ENCODE assay signal across 8 cellular contexts in the genomic region with DNA sequence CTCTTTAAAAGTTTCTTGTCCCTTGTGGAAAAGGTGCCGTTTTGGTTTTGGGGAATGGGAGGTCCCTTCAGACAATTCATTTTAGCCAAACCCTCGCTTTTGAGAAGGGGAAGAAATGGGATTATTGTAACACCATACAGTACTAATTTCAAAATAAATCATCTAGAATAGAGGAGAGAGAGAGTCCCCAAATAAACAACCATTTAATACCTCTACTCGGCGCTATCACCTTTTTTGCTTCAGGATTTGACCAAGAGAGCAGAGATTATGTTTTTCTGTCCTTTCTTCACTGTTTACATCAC. TPM values are rescaled to one million over a fixed set of nuclear protein-coding genes. Genes with fewer than 3 reads are reported as not detected.
A peak's percentile ranks its signal among the peaks of the same experiment; 100 is the strongest.
DNase-seq lines count a peak whose midpoint lies in the region; ATAC-seq, FAIRE-seq and TF ChIP-seq lines count a peak whose summit lies in the region.

No MANE protein-coding gene starts in this region.

- DNase-seq in HAP-1 (ENCODE audit: low spot score in 2 of 2), result no peak
- no peak for DNase-seq in WTC11 (ENCODE audit: low spot score)
- DNase-seq in glutamatergic neuron, result no peak
- no peak for DNase-seq in small intestine
- no peak for DNase-seq in NCI-H226
- no peak for DNase-seq in NCI-H1694 treated with DMSO at 0.1 percent for 48 hours (lab: John Stamatoyannopoulos, UW)
- DNase-seq in HEK293T (ENCODE audit: extremely low spot score), result no peak
- no peak for DNase-seq in globus pallidus (ENCODE audit: low spot score)

- WGBS in small intestine, 3 donors, result 29 to 52% (median 34%) methylated on average over 4 of the region's 4 CpGs

- H3K27me3 ChIP-seq in HAP-1 (ENCODE audit: low read depth) (no peaks in the 10 kb centered on the region), small intestine (ENCODE audit: control insufficient read depth in 2 of 2, insufficient read depth in 2 of 2, low read length in 2 of 2) (no peaks in the 10 kb centered on the region)

- H3K4me1 Mint-ChIP-seq in WTC11 (peaks cover 36% of the 10 kb centered on the region), glutamatergic neuron (ENCODE audit: low read depth, unreplicated experiment) (peaks cover 24% of the 10 kb centered on the region)

- CTCF ChIA-PET in WTC11 (lab: Charles Lee), result interaction anchor here (1.0 to 1.8 kb wide), 3 partner anchors 92 to 517 kb away, joined by 3 to 5 read pairs (median 4); no protein-coding TSS in a partner anchor
- CTCF ChIA-PET in HEK293T (lab: Yijun Ruan, JAX), result no interaction called here

- H3K27ac Mint-ChIP-seq in WTC11 (peak overlapping the region; percentile 99), glutamatergic neuron (ENCODE audit: unreplicated experiment) (peak overlapping the region; percentile 100)

- no peaks in the 10 kb centered on the region for H3K9me3 ChIP-seq in HAP-1
- H3K9me3 ChIP-seq in small intestine (ENCODE audit: control insufficient read depth, low read depth), result no peaks in the 10 kb centered on the region

- POLR2A ChIA-PET in WTC11 (lab: Charles Lee) (interaction anchor here (1.0 to 1.9 kb wide), 15 partner anchors 11 to 976 kb away, joined by 3 to 12 read pairs (median 4); partner anchors contain the start of genes CACYBP, GAS5, KLHL20 and PRDX6), HEK293T (lab: Yijun Ruan, JAX) (interaction anchor here (0.6 to 1.9 kb wide), 10 partner anchors 8 to 158 kb away, joined by 3 to 12 read pairs (median 4); no protein-coding TSS in a partner anchor)

- H3K27me3 Mint-ChIP-seq in WTC11 (ENCODE audit: low read depth), result peaks cover 14% of the 10 kb centered on the region
- peaks cover 6% of the 10 kb centered on the region for H3K27me3 Mint-ChIP-seq in glutamatergic neuron (ENCODE audit: unreplicated experiment)

- H3K4me3 Mint-ChIP-seq in WTC11 (peak overlapping the region; percentile 91), glutamatergic neuron (ENCODE audit: unreplicated experiment) (peak overlapping the region; percentile 100)

- H3K9me3 Mint-ChIP-seq in WTC11 (no peaks in the 10 kb centered on the region), glutamatergic neuron (ENCODE audit: unreplicated experiment) (peaks cover 11% of the 10 kb centered on the region)

- TF ChIP-seq CTCF in WTC11 (IDR thresholded peaks at IDR 0.05), result no peak
- TF ChIP-seq CTCF in glutamatergic neuron (IDR thresholded peaks at IDR 0.05; ENCODE audit: partially characterized antibody, unreplicated experiment), result no peak

- no peak for FAIRE-seq in small intestine (lab: Jason Lieb, UNC)

- in situ Hi-C loops in HAP-1 (cut with MboI; ENCODE audit: low sequenced_read_pairs), result no loop called here

- peak overlapping the region; percentile 82 for H3K4me3 ChIP-seq in HAP-1
- H3K4me3 ChIP-seq in small intestine (ENCODE audit: low read depth in 1 of 2, low read length in 2 of 2), result peak overlapping the region in 1 of 2 donors; percentile 88

- no peaks in the 10 kb centered on the region; the same call in 1 of the 2 replicates for H3K36me3 Mint-ChIP-seq in WTC11
- no peaks in the 10 kb centered on the region for H3K36me3 Mint-ChIP-seq in glutamatergic neuron (ENCODE audit: unreplicated experiment)

- H3K27ac ChIP-seq in small intestine (ENCODE audit: low read depth in 1 of 2, low read length in 1 of 2), result peak overlapping the region; percentile 32 to 93

- H3K36me3 ChIP-seq in HAP-1 (replicated peaks) (peaks cover 3% of the 10 kb centered on the region; the same call in 1 of the 2 replicates), small intestine (ENCODE audit: control insufficient read depth in 2 of 2, insufficient read depth in 2 of 2, low read length in 2 of 2) (no peaks in the 10 kb centered on the region)

- H3K4me1 ChIP-seq in HAP-1 (peaks cover 28% of the 10 kb centered on the region), small intestine (ENCODE audit: control insufficient read depth in 2 of 2, insufficient read depth in 1 of 2, low read depth in 1 of 2, low read length in 1 of 2) (peaks cover 0 to 6% of the 10 kb centered on the region in 2 donors)

- no peak for ATAC-seq in WTC11

TF ChIP-seq in WTC11, 78 proteins besides CTCF, POLR2A, EP300 and RAD21 (continues in another document):
- TF ChIP-seq, protein P1, sequence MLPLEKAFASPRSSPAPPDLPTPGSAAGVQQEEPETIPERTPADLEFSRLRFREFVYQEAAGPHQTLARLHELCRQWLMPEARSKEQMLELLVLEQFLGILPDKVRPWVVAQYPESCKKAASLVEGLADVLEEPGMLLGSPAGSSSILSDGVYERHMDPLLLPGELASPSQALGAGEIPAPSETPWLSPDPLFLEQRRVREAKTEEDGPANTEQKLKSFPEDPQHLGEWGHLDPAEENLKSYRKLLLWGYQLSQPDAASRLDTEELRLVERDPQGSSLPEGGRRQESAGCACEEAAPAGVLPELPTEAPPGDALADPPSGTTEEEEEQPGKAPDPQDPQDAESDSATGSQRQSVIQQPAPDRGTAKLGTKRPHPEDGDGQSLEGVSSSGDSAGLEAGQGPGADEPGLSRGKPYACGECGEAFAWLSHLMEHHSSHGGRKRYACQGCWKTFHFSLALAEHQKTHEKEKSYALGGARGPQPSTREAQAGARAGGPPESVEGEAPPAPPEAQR (CRISPR knock-in tag; IDR thresholded peaks at IDR 0.05), result no peak
- no peak for TF ChIP-seq ZNF121 (CRISPR knock-in tag; IDR thresholded peaks at IDR 0.05)
- no peak for TF ChIP-seq ZNF416 (CRISPR knock-in tag; IDR thresholded peaks at IDR 0.05)
- TF ChIP-seq ZBTB21 (CRISPR knock-in tag; IDR thresholded peaks at IDR 0.05; ENCODE audit: borderline replicate concordance), result no peak
- TF ChIP-seq OVOL2 (CRISPR knock-in tag; IDR thresholded peaks at IDR 0.05; ENCODE audit: borderline replicate concordance), result no peak
- TF ChIP-seq, protein P2, sequence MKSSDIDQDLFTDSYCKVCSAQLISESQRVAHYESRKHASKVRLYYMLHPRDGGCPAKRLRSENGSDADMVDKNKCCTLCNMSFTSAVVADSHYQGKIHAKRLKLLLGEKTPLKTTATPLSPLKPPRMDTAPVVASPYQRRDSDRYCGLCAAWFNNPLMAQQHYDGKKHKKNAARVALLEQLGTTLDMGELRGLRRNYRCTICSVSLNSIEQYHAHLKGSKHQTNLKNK (CRISPR knock-in tag; IDR thresholded peaks at IDR 0.05), result no peak
- TF ChIP-seq NFE2L1 (CRISPR knock-in tag; IDR thresholded peaks at IDR 0.05), result no peak
- no peak for TF ChIP-seq USF1 (CRISPR knock-in tag; IDR thresholded peaks at IDR 0.05)
- TF ChIP-seq ZNF263 (CRISPR knock-in tag; IDR thresholded peaks at IDR 0.05; ENCODE audit: low read depth), result no peak

TF ChIP-seq in HEK293T, 16 proteins besides CTCF, POLR2A, EP300 and RAD21:
- TF ChIP-seq SUZ12 (IDR thresholded peaks at IDR 0.05) (no peak), L3MBTL2 (conservative IDR thresholded peaks at IDR 0.05) (no peak), LEF1 (IDR thresholded peaks at IDR 0.05; ENCODE audit: borderline replicate concordance) (no peak), CTBP1 (IDR thresholded peaks at IDR 0.05; ENCODE audit: borderline replicate concordance) (no peak), ZNF384 (IDR thresholded peaks at IDR 0.05) (no peak), FOXA1 (IDR thresholded peaks at IDR 0.05) (no peak), SP1 (IDR thresholded peaks at IDR 0.05) (no peak), ARNT (IDR thresholded peaks at IDR 0.05) (no peak), NFRKB (IDR thresholded peaks at IDR 0.05) (no peak), ELF4 (IDR thresholded peaks at IDR 0.05) (no peak)
- TF ChIP-seq, protein P3, sequence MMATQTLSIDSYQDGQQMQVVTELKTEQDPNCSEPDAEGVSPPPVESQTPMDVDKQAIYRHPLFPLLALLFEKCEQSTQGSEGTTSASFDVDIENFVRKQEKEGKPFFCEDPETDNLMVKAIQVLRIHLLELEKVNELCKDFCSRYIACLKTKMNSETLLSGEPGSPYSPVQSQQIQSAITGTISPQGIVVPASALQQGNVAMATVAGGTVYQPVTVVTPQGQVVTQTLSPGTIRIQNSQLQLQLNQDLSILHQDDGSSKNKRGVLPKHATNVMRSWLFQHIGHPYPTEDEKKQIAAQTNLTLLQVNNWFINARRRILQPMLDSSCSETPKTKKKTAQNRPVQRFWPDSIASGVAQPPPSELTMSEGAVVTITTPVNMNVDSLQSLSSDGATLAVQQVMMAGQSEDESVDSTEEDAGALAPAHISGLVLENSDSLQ (IDR thresholded peaks at IDR 0.05), result no peak
TF ChIP-seq in HEK293T: peak in this region for 0.

RNA-seq across cellular contexts. Expression of gene RC3H1, which starts 0.8 kb away (rescaled TPM):
- total RNA-seq in WTC11 (2021) (24.1 to 25.7 TPM (median 25.4 TPM) in 3 replicates), glutamatergic neuron (ENCODE audit: unreplicated experiment) (48.0 TPM)
- 1 to 10 TPM; 2.4 to 5.8 (median 2.9) TPM for polyA plus RNA-seq in small intestine
